ENCODE assay signal across 1 cellular context in genomic region chr1:161177112-161177935, GRCh38.
A peak's percentile ranks its signal among the peaks of the same experiment; 100 is the strongest.
TF ChIP-seq lines count a peak whose summit lies in the region.

Gene B4GALT3, minus strand, starts transcription at chr1:161177507. Its CDS starts 1,447 bp downstream, at chr1:161176060.

TF ChIP-seq in HepG2, 621 proteins besides CTCF, POLR2A, EP300 and RAD21 (continued from another document and continues in another):
- peak; percentile 69; the same call in 1 of the 2 replicates for TF ChIP-seq ZC3H4 (CRISPR knock-in tag; IDR thresholded peaks at IDR 0.05; ENCODE audit: borderline replicate concordance)
- peak; percentile 1; the same call in 1 of the 2 replicates for TF ChIP-seq BCL6 (CRISPR knock-in tag; IDR thresholded peaks at IDR 0.05)
- TF ChIP-seq NFYB (CRISPR knock-in tag; IDR thresholded peaks at IDR 0.05), result peak; percentile 45; the same call in 1 of the 2 replicates
- peak; percentile 84 for TF ChIP-seq MYPOP (CRISPR knock-in tag; IDR thresholded peaks at IDR 0.05)
- TF ChIP-seq MTF2 (CRISPR knock-in tag; IDR thresholded peaks at IDR 0.05; ENCODE audit: borderline replicate concordance), result peak; percentile 78; the same call in 1 of the 2 replicates
- peak; percentile 71; the same call in 1 of the 2 replicates for TF ChIP-seq ZSCAN21 (CRISPR knock-in tag; IDR thresholded peaks at IDR 0.05; ENCODE audit: borderline replicate concordance)
- peak; percentile 75; the same call in 1 of the 2 replicates for TF ChIP-seq ZNF737 (CRISPR knock-in tag; IDR thresholded peaks at IDR 0.05; ENCODE audit: borderline replicate concordance)
- peak; percentile 67; the same call in 1 of the 2 replicates for TF ChIP-seq KDM4B (CRISPR knock-in tag; IDR thresholded peaks at IDR 0.05)
- TF ChIP-seq CCDC6 (CRISPR knock-in tag; IDR thresholded peaks at IDR 0.05), result no peak
- TF ChIP-seq CERS6 (CRISPR knock-in tag; IDR thresholded peaks at IDR 0.05), result no peak
- no peak for TF ChIP-seq PLSCR1 (CRISPR knock-in tag; IDR thresholded peaks at IDR 0.05; ENCODE audit: borderline replicate concordance)
- TF ChIP-seq KLF11 (CRISPR knock-in tag; IDR thresholded peaks at IDR 0.05), result peak; percentile 67; the same call in 1 of the 2 replicates
- 0 out of 2 replicates have a peak, but pooled peaks have one; percentile 32 for TF ChIP-seq ZNF101 (CRISPR knock-in tag; IDR thresholded peaks at IDR 0.05; ENCODE audit: borderline replicate concordance, low read depth)
- TF ChIP-seq RFX3 (CRISPR knock-in tag; IDR thresholded peaks at IDR 0.05), result no peak
- TF ChIP-seq TGIF2 (CRISPR knock-in tag; IDR thresholded peaks at IDR 0.05), result peak; percentile 86; the same call in 1 of the 2 replicates
- TF ChIP-seq, protein P1, sequence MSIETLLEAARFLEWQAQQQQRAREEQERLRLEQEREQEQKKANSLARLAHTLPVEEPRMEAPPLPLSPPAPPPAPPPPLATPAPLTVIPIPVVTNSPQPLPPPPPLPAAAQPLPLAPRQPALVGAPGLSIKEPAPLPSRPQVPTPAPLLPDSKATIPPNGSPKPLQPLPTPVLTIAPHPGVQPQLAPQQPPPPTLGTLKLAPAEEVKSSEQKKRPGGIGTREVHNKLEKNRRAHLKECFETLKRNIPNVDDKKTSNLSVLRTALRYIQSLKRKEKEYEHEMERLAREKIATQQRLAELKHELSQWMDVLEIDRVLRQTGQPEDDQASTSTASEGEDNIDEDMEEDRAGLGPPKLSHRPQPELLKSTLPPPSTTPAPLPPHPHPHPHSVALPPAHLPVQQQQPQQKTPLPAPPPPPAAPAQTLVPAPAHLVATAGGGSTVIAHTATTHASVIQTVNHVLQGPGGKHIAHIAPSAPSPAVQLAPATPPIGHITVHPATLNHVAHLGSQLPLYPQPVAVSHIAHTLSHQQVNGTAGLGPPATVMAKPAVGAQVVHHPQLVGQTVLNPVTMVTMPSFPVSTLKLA (IDR thresholded peaks at IDR 0.05), result peak; percentile 40
- peak; percentile 85 for TF ChIP-seq ZNF160 (CRISPR knock-in tag; IDR thresholded peaks at IDR 0.05)
- peak; percentile 71 for TF ChIP-seq ZNF276 (CRISPR knock-in tag; IDR thresholded peaks at IDR 0.05; ENCODE audit: low read depth)
- 0 out of 2 replicates have a peak, but pooled peaks have one; percentile 24 for TF ChIP-seq ZNF577 (CRISPR knock-in tag; IDR thresholded peaks at IDR 0.05; ENCODE audit: borderline replicate concordance, low read depth)
- peak; percentile 76 for TF ChIP-seq CREB1 (IDR thresholded peaks at IDR 0.05)
- peak; percentile 48 for TF ChIP-seq CREB1 (CRISPR knock-in tag; IDR thresholded peaks at IDR 0.05)
- TF ChIP-seq GABPA (IDR thresholded peaks at IDR 0.05; ENCODE audit: low read depth, low read length), result no peak
- peak; percentile 54; the same call in 1 of the 2 replicates for TF ChIP-seq GABPA (CRISPR knock-in tag; IDR thresholded peaks at IDR 0.05; ENCODE audit: low read depth)
- TF ChIP-seq PAWR (CRISPR knock-in tag; IDR thresholded peaks at IDR 0.05; ENCODE audit: borderline replicate concordance), result peak; percentile 95; the same call in 1 of the 2 replicates
- TF ChIP-seq, protein P2, sequence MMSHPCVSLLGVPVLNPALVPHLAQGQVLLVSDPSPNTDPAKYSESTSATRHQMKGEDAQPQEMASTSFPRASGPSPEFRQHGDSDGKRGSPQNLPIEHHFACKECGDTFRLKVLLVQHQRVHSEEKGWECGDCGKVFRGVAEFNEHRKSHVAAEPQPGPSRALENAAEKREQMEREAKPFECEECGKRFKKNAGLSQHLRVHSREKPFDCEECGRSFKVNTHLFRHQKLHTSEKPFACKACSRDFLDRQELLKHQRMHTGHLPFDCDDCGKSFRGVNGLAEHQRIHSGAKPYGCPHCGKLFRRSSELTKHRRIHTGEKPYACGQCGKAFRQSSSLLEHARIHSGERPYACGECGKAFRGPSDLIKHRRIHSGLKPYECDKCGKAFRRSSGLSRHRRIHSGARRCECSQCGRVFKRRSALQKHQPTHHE (CRISPR knock-in tag; IDR thresholded peaks at IDR 0.05; ENCODE audit: borderline replicate concordance), result peak; percentile 77; the same call in 1 of the 2 replicates
- peak; percentile 56; the same call in 1 of the 2 replicates for TF ChIP-seq ETV6 (CRISPR knock-in tag; conservative IDR thresholded peaks at IDR 0.05)
- TF ChIP-seq NR0B2 (CRISPR knock-in tag; IDR thresholded peaks at IDR 0.05), result peak; percentile 85; the same call in 1 of the 2 replicates
- TF ChIP-seq, protein P3, sequence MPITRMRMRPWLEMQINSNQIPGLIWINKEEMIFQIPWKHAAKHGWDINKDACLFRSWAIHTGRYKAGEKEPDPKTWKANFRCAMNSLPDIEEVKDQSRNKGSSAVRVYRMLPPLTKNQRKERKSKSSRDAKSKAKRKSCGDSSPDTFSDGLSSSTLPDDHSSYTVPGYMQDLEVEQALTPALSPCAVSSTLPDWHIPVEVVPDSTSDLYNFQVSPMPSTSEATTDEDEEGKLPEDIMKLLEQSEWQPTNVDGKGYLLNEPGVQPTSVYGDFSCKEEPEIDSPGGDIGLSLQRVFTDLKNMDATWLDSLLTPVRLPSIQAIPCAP (CRISPR knock-in tag; IDR thresholded peaks at IDR 0.05; ENCODE audit: low read depth), result 0 out of 2 replicates have a peak, but pooled peaks have one; percentile 82
- no peak for TF ChIP-seq PCBP1 (IDR thresholded peaks at IDR 0.05; ENCODE audit: borderline replicate concordance, low read depth, low read length)
- peak; percentile 75 for TF ChIP-seq SALL1 (CRISPR knock-in tag; IDR thresholded peaks at IDR 0.05)
- peak; percentile 89 for TF ChIP-seq ZNF230 (CRISPR knock-in tag; IDR thresholded peaks at IDR 0.05)
- peak; percentile 47; the same call in 1 of the 2 replicates for TF ChIP-seq ZBTB8A (CRISPR knock-in tag; IDR thresholded peaks at IDR 0.05; ENCODE audit: borderline replicate concordance, low read depth)
- peak; percentile 66; the same call in 1 of the 2 replicates for TF ChIP-seq MED1 (CRISPR knock-in tag; IDR thresholded peaks at IDR 0.05)
- TF ChIP-seq, protein P4, sequence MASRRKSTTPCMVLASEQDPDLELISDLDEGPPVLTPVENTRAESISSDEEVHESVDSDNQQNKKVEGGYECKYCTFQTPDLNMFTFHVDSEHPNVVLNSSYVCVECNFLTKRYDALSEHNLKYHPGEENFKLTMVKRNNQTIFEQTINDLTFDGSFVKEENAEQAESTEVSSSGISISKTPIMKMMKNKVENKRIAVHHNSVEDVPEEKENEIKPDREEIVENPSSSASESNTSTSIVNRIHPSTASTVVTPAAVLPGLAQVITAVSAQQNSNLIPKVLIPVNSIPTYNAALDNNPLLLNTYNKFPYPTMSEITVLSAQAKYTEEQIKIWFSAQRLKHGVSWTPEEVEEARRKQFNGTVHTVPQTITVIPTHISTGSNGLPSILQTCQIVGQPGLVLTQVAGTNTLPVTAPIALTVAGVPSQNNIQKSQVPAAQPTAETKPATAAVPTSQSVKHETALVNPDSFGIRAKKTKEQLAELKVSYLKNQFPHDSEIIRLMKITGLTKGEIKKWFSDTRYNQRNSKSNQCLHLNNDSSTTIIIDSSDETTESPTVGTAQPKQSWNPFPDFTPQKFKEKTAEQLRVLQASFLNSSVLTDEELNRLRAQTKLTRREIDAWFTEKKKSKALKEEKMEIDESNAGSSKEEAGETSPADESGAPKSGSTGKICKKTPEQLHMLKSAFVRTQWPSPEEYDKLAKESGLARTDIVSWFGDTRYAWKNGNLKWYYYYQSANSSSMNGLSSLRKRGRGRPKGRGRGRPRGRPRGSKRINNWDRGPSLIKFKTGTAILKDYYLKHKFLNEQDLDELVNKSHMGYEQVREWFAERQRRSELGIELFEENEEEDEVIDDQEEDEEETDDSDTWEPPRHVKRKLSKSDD (CRISPR knock-in tag; IDR thresholded peaks at IDR 0.05; ENCODE audit: low read depth), result peak; percentile 95
- TF ChIP-seq KLF12 (CRISPR knock-in tag; IDR thresholded peaks at IDR 0.05; ENCODE audit: borderline replicate concordance), result 0 out of 2 replicates have a peak, but pooled peaks have one; percentile 22
- peak; percentile 81 for TF ChIP-seq KAT8 (CRISPR knock-in tag; IDR thresholded peaks at IDR 0.05)
- TF ChIP-seq, protein P5, sequence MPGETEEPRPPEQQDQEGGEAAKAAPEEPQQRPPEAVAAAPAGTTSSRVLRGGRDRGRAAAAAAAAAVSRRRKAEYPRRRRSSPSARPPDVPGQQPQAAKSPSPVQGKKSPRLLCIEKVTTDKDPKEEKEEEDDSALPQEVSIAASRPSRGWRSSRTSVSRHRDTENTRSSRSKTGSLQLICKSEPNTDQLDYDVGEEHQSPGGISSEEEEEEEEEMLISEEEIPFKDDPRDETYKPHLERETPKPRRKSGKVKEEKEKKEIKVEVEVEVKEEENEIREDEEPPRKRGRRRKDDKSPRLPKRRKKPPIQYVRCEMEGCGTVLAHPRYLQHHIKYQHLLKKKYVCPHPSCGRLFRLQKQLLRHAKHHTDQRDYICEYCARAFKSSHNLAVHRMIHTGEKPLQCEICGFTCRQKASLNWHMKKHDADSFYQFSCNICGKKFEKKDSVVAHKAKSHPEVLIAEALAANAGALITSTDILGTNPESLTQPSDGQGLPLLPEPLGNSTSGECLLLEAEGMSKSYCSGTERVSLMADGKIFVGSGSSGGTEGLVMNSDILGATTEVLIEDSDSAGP (CRISPR knock-in tag; IDR thresholded peaks at IDR 0.05; ENCODE audit: borderline replicate concordance), result peak; percentile 75; the same call in 1 of the 2 replicates
- TF ChIP-seq SNAPC2 (CRISPR knock-in tag; IDR thresholded peaks at IDR 0.05), result peak; percentile 53; the same call in 1 of the 2 replicates
- TF ChIP-seq GATAD2A (CRISPR knock-in tag; IDR thresholded peaks at IDR 0.05), result peak; percentile 63; the same call in 1 of the 2 replicates
- no peak for TF ChIP-seq ZNF451 (CRISPR knock-in tag; IDR thresholded peaks at IDR 0.05)
- no peak for TF ChIP-seq ZNF570 (CRISPR knock-in tag; IDR thresholded peaks at IDR 0.05; ENCODE audit: borderline replicate concordance)
- peak; percentile 86 for TF ChIP-seq SAFB2 (CRISPR knock-in tag; IDR thresholded peaks at IDR 0.05; ENCODE audit: borderline replicate concordance, low read depth)
- TF ChIP-seq TCF12 (IDR thresholded peaks at IDR 0.05), result no peak
- TF ChIP-seq TCF12 (CRISPR knock-in tag; IDR thresholded peaks at IDR 0.05), result 0 out of 2 replicates have a peak, but pooled peaks have one; percentile 53
- peak; percentile 91 for TF ChIP-seq ZNF510 (CRISPR knock-in tag; IDR thresholded peaks at IDR 0.05; ENCODE audit: low read depth)
- 0 out of 2 replicates have a peak, but pooled peaks have one; percentile 74 for TF ChIP-seq ZNF530 (CRISPR knock-in tag; IDR thresholded peaks at IDR 0.05; ENCODE audit: low read depth)
- peak; percentile 43; the same call in 1 of the 2 replicates for TF ChIP-seq MAZ (IDR thresholded peaks at IDR 0.05; ENCODE audit: borderline replicate concordance, low read depth, low read length)
- peak; percentile 81 for TF ChIP-seq MAZ (CRISPR knock-in tag; IDR thresholded peaks at IDR 0.05; ENCODE audit: low read depth)
- TF ChIP-seq NR2F1 (CRISPR knock-in tag; IDR thresholded peaks at IDR 0.05), result peak; percentile 17 to 85; a peak in 2 of 4 replicates
- TF ChIP-seq SKI (IDR thresholded peaks at IDR 0.05; ENCODE audit: partially characterized antibody), result peak; percentile 60
- no peak; the same call in 1 of the 2 replicates for TF ChIP-seq NAIF1 (CRISPR knock-in tag; IDR thresholded peaks at IDR 0.05; ENCODE audit: borderline replicate concordance)
- TF ChIP-seq ZNF589 (CRISPR knock-in tag; conservative IDR thresholded peaks at IDR 0.05), result 0 out of 2 replicates have a peak, but pooled peaks have one; percentile 54
- TF ChIP-seq SMAD9 (CRISPR knock-in tag; IDR thresholded peaks at IDR 0.05), result 0 out of 2 replicates have a peak, but pooled peaks have one; percentile 43
- no peak for TF ChIP-seq ZNF20 (CRISPR knock-in tag; IDR thresholded peaks at IDR 0.05)
- peak; percentile 80; the same call in 1 of the 2 replicates for TF ChIP-seq KDM5B (CRISPR knock-in tag; IDR thresholded peaks at IDR 0.05; ENCODE audit: borderline replicate concordance)
- peak; percentile 55; the same call in 1 of the 2 replicates for TF ChIP-seq MEIS2 (CRISPR knock-in tag; IDR thresholded peaks at IDR 0.05)
